ENCODE assay signal across 9 cellular contexts in the genomic region with DNA sequence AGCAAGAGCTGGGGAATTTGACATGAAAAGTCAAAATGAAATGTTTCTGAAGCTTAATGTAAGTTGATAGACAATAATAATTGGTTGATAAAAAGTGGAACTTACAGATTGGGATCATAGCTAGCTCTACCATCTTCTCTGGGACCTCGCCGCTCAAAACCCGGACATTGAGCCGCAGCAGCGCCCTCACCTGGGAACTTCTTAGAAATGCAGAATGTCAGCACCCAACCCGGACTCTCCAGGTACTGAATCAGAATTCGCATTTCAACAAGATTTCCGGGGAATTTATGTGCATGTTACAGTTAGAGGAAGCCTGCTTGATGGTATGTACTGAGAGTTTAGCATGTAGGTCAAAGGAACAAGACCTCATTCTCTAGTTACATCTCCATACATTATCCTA. TPM values are rescaled to one million over a fixed set of nuclear protein-coding genes. Genes with fewer than 3 reads are reported as not detected.
A peak's percentile ranks its signal among the peaks of the same experiment; 100 is the strongest.
DNase-seq lines count a peak whose midpoint lies in the region; ATAC-seq, FAIRE-seq and TF ChIP-seq lines count a peak whose summit lies in the region.
"Had no signal": no experiment of that assay in that cellular context is flagged by ENCODE, and none has a peak within 500 bp of the region (broad histone marks: within the 10 kb centered on the region; RNA-seq: fewer than 3 reads in every experiment).

No MANE protein-coding gene starts in this region.

- no peak overlapping the region for H3K18ac ChIP-seq in trophoblast cell (ENCODE audit: low read length)

- no peak overlapping the region for H4K8ac ChIP-seq in trophoblast cell (ENCODE audit: low read depth, low read length)

- peak; percentile 44 for TF ChIP-seq CTCF in GM13976 (IDR thresholded peaks at IDR 0.05; ENCODE audit: borderline replicate concordance, control extremely low read depth, extremely low read depth, insufficient read depth, missing control alignments)

- no peak overlapping the region for H2AFZ ChIP-seq in trophoblast cell (ENCODE audit: insufficient read depth, low read length, poor library complexity)

- no peaks in the 10 kb centered on the region for H3K4me1 Mint-ChIP-seq in central memory CD8-positive, alpha-beta T cell

- H2BK120ac ChIP-seq in trophoblast cell (ENCODE audit: insufficient read depth, low read length, poor library complexity) = no peak overlapping the region

- H3K14ac ChIP-seq in trophoblast cell (ENCODE audit: low read length) = no peak overlapping the region

- DNase-seq in GM13976 (ENCODE audit: low spot score) (peak; percentile 58), OCI-M1 (lab: John Stamatoyannopoulos, UW) (peak; percentile 58), trophoblast cell (peak; percentile 40 to 68), ureter (ENCODE audit: low spot score) (no peak), NCI-H2227 treated with DMSO at 0.1 percent for 48 hours (lab: John Stamatoyannopoulos, UW) (no peak)
- no peak for DNase-seq in central memory CD8-positive, alpha-beta T cell (ENCODE audit: low spot score in 2 of 2)

- H3K9me3 ChIP-seq in trophoblast cell (ENCODE audit: insufficient read depth, low read depth, low read length) = no peaks in the 10 kb centered on the region

- H3K27ac ChIP-seq in trophoblast cell (ENCODE audit: low read depth, low read length) = no peak overlapping the region

- no peak overlapping the region for H3K4ac ChIP-seq in trophoblast cell (ENCODE audit: low read depth, low read length)

- peak; percentile 59 for ATAC-seq in central memory CD8-positive, alpha-beta T cell (replicated peaks; ENCODE audit: extremely low read depth, poor library complexity, severe bottlenecking)
- ATAC-seq in HG03442 (IDR thresholded peaks at IDR 0.05; ENCODE audit: unreplicated experiment) = no peak

- no peak overlapping the region for H3K27ac Mint-ChIP-seq in central memory CD8-positive, alpha-beta T cell (ENCODE audit: low read depth)
- H3K27ac Mint-ChIP-seq: activated naive CD8-positive, alpha-beta T cell treated with anti-CD3 and anti-CD28 coated beads, Interleukin-2, amount 10 ng/mL, durations not matched to agents 7 days and 5 days had no signal

- FAIRE-seq in A204.1 (lab: Jason Lieb, UNC) = peak; percentile 30

- peaks cover 2% of the 10 kb centered on the region for H3K79me1 ChIP-seq in trophoblast cell (ENCODE audit: low read length)

- H3K23ac ChIP-seq in trophoblast cell (ENCODE audit: low read length) = no peak overlapping the region

- no peak overlapping the region for H3K4me2 ChIP-seq in trophoblast cell (ENCODE audit: low read length)

- peaks cover 7 to 8% of the 10 kb centered on the region in 2 experiments for H3K4me1 ChIP-seq in trophoblast cell (ENCODE audit: control insufficient read depth in 1 of 2, insufficient read depth in 2 of 2, low read length in 2 of 2)

- H3K4me3 Mint-ChIP-seq in central memory CD8-positive, alpha-beta T cell = no peak overlapping the region
- H3K4me3 Mint-ChIP-seq: activated naive CD8-positive, alpha-beta T cell treated with anti-CD3 and anti-CD28 coated beads, Interleukin-2, amount 10 ng/mL, durations not matched to agents 7 days and 5 days had no signal

- no peaks in the 10 kb centered on the region for H3K27me3 ChIP-seq in trophoblast cell (ENCODE audit: insufficient read depth, low read length)

- H3K79me2 ChIP-seq in trophoblast cell (ENCODE audit: control insufficient read depth, insufficient read depth, low read length, poor library complexity) = no peaks in the 10 kb centered on the region

- H3K36me3 Mint-ChIP-seq in central memory CD8-positive, alpha-beta T cell (ENCODE audit: insufficient read depth) = no peaks in the 10 kb centered on the region
- H3K36me3 Mint-ChIP-seq: activated naive CD8-positive, alpha-beta T cell treated with anti-CD3 and anti-CD28 coated beads, Interleukin-2, amount 10 ng/mL, durations not matched to agents 7 days and 5 days had no signal

- no peak overlapping the region for H3K9ac ChIP-seq in trophoblast cell (ENCODE audit: low read length)

- in situ Hi-C loops in GM13976 (cut with MboI; ENCODE audit: low sequenced_read_pairs, unreplicated experiment) = loop anchor here (10.0 kb wide), 2 partner anchors 140 to 230 kb away; no protein-coding TSS in a partner anchor

- no CpG with 5 or more reads among the region's 8 CpGs for WGBS in trophoblast cell (ENCODE audit: extremely low coverage, insufficient coverage, insufficient read length)

- no peak overlapping the region for H2BK5ac ChIP-seq in trophoblast cell (ENCODE audit: low read depth, low read length, poor library complexity)

- no peak overlapping the region for H2AK5ac ChIP-seq in trophoblast cell (ENCODE audit: low read length)

- H3K9me3 Mint-ChIP-seq in central memory CD8-positive, alpha-beta T cell = no peaks in the 10 kb centered on the region
- H3K9me3 Mint-ChIP-seq: activated naive CD8-positive, alpha-beta T cell treated with anti-CD3 and anti-CD28 coated beads, Interleukin-2, amount 10 ng/mL, durations not matched to agents 7 days and 5 days had no signal

- no peak overlapping the region for H4K91ac ChIP-seq in trophoblast cell (ENCODE audit: low read depth, low read length)

- H4K12ac ChIP-seq in trophoblast cell (ENCODE audit: low read depth, low read length) = no peak overlapping the region

- no peak overlapping the region for H2BK12ac ChIP-seq in trophoblast cell (ENCODE audit: low read length)

- no peaks in the 10 kb centered on the region for H3K36me3 ChIP-seq in trophoblast cell (ENCODE audit: control insufficient read depth in 1 of 2, insufficient read depth in 2 of 2, low read length in 2 of 2)

- no peaks in the 10 kb centered on the region for H3K27me3 Mint-ChIP-seq in central memory CD8-positive, alpha-beta T cell

- H3K4me3 ChIP-seq in trophoblast cell (ENCODE audit: low read depth, low read length) = no peak overlapping the region

RNA-seq across cellular contexts. Expression of gene ABLIM1, which starts 36.7 kb away (rescaled TPM):
- 12.7 and 12.9 TPM in 2 replicates for polyA plus RNA-seq in trophoblast cell (2013)
- 129 TPM for total RNA-seq in ureter

Comparison
In these comparisons a context has a peak if more than half of its experiments do, and no peak if none do; other contexts are left out.
1. DNase-seq: peak in GM13976 (single experiment), OCI-M1 (single experiment) and trophoblast cell (2 of 2); none in central memory CD8-positive, alpha-beta T cell (0 of 2), ureter (single experiment) and NCI-H2227 treated with DMSO at 0.1 percent for 48 hours (single experiment).